1 cellular context compared by ENCODE assay signal in the genomic region with DNA sequence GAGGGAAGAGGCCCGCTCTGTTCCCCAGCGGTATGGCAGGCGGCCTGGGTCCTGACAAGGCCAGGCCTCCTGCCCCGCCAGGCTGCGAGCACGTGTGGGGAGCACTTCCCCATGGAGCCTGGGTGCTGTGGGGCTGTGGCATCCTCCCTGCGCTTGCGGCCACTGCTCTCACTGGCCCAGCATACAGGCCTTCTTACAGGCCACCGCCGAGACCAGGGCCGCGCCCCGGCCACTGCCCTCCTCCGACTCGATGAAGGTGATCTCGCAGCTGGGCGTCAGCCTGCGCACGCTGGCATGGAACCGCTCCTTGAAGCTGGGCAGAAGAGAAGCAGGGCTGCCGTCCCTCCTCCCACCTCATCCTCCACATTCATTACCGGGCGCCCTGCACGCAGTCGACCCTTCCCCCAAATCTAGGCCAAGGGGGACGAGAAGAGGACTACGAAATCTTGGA.
TF ChIP-seq lines count a peak whose summit lies in the region.

No MANE protein-coding gene starts in this region.

TF ChIP-seq in WTC11, 78 proteins besides CTCF, POLR2A, EP300 and RAD21:
- TF ChIP-seq, protein P1, sequence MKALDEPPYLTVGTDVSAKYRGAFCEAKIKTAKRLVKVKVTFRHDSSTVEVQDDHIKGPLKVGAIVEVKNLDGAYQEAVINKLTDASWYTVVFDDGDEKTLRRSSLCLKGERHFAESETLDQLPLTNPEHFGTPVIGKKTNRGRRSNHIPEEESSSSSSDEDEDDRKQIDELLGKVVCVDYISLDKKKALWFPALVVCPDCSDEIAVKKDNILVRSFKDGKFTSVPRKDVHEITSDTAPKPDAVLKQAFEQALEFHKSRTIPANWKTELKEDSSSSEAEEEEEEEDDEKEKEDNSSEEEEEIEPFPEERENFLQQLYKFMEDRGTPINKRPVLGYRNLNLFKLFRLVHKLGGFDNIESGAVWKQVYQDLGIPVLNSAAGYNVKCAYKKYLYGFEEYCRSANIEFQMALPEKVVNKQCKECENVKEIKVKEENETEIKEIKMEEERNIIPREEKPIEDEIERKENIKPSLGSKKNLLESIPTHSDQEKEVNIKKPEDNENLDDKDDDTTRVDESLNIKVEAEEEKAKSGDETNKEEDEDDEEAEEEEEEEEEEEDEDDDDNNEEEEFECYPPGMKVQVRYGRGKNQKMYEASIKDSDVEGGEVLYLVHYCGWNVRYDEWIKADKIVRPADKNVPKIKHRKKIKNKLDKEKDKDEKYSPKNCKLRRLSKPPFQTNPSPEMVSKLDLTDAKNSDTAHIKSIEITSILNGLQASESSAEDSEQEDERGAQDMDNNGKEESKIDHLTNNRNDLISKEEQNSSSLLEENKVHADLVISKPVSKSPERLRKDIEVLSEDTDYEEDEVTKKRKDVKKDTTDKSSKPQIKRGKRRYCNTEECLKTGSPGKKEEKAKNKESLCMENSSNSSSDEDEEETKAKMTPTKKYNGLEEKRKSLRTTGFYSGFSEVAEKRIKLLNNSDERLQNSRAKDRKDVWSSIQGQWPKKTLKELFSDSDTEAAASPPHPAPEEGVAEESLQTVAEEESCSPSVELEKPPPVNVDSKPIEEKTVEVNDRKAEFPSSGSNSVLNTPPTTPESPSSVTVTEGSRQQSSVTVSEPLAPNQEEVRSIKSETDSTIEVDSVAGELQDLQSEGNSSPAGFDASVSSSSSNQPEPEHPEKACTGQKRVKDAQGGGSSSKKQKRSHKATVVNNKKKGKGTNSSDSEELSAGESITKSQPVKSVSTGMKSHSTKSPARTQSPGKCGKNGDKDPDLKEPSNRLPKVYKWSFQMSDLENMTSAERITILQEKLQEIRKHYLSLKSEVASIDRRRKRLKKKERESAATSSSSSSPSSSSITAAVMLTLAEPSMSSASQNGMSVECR (CRISPR knock-in tag; IDR thresholded peaks at IDR 0.05; ENCODE audit: borderline replicate concordance): no peak
- TF ChIP-seq ZNF263 (CRISPR knock-in tag; IDR thresholded peaks at IDR 0.05; ENCODE audit: low read depth): peak; percentile 84; the same call in 1 of the 2 replicates
